Comparison of ENCODE assay signal across 8 cellular contexts in the genomic region with DNA sequence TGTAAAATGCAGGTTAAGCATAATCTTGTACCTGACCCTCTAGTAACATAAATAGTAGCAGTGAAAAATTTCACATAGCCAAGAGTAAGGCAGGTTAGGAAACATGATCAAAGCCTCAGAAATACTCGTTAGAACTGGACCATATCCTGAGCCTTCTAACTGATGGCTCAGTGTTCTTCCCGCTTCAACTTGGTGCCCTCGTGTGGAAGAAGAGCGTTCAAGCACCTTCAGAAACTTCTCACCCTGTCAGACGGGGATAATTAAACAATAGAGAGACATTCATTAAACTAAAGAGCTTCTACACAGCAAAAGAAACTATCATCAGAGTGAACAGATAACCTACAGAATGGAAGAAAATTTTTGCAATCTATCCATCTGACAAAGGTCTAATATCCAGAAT.
DNase-seq lines count a peak whose midpoint lies in the region; ATAC-seq and TF ChIP-seq lines count a peak whose summit lies in the region.

No MANE protein-coding gene starts in this region.

- peak; percentile 11 for DNase-seq in DND-41
- DNase-seq in HT-29 (ENCODE audit: low spot score), result peak; percentile 65
- peak; percentile 41 for DNase-seq in RPMI8226
- DNase-seq in epidermal melanocyte (ENCODE audit: insufficient read length, low spot score), result peak; percentile 66
- DNase-seq in pons (ENCODE audit: low spot score), result peak; percentile 36
- DNase-seq in cortex of kidney (lab: John Stamatoyannopoulos, UW), result no peak
- no peak for DNase-seq in LoVo (ENCODE audit: low spot score)

- H3K4me3 ChIP-seq in DND-41 (ENCODE audit: low read depth in 1 of 2, low read length in 2 of 2), result no peak overlapping the region

- H3K79me2 ChIP-seq in DND-41 (ENCODE audit: insufficient read depth, low read length), result no peaks in the 10 kb centered on the region

- no peak overlapping the region for H3K9ac ChIP-seq in DND-41 (ENCODE audit: low read depth, low read length)

- no peaks in the 10 kb centered on the region for H3K36me3 ChIP-seq in DND-41 (ENCODE audit: insufficient read depth, low read length)

- no peaks in the 10 kb centered on the region for H3K4me1 ChIP-seq in DND-41 (ENCODE audit: insufficient read depth, low read length)

- TF ChIP-seq CTCF in DND-41 (IDR thresholded peaks at IDR 0.05; ENCODE audit: borderline replicate concordance, extremely low read depth, low read length, poor library complexity, severe bottlenecking), result peak; percentile 65

- ATAC-seq in DND-41 (ENCODE audit: insufficient read depth, low read depth) (peak; percentile 68; the same call in 2 of the 3 replicates), GM21528 (IDR thresholded peaks at IDR 0.05; ENCODE audit: low FRiP score, unreplicated experiment) (no peak)

- H3K4me2 ChIP-seq in DND-41 (ENCODE audit: insufficient read depth, low read length), result no peak overlapping the region

- H3K27ac ChIP-seq in DND-41 (ENCODE audit: low read length), result no peak overlapping the region

- no peak overlapping the region for H2AFZ ChIP-seq in DND-41 (ENCODE audit: low read depth, low read length)

- no peaks in the 10 kb centered on the region for H4K20me1 ChIP-seq in DND-41 (ENCODE audit: insufficient read depth, low read length)

- no peaks in the 10 kb centered on the region for H3K9me3 ChIP-seq in DND-41 (ENCODE audit: insufficient read depth, low read length, severe bottlenecking)

- H3K27me3 ChIP-seq in DND-41 (ENCODE audit: insufficient read depth, low read length, poor library complexity), result peaks cover 21% of the 10 kb centered on the region

Comparison
In these comparisons a context has a peak if more than half of its experiments do, and no peak if none do; other contexts are left out.
1. DNase-seq: peak in DND-41 (single experiment), HT-29 (single experiment), RPMI8226 (single experiment), epidermal melanocyte (single experiment) and pons (single experiment); none in cortex of kidney (single experiment) and LoVo (single experiment).